2 cellular contexts compared by ENCODE assay signal in the genomic region with DNA sequence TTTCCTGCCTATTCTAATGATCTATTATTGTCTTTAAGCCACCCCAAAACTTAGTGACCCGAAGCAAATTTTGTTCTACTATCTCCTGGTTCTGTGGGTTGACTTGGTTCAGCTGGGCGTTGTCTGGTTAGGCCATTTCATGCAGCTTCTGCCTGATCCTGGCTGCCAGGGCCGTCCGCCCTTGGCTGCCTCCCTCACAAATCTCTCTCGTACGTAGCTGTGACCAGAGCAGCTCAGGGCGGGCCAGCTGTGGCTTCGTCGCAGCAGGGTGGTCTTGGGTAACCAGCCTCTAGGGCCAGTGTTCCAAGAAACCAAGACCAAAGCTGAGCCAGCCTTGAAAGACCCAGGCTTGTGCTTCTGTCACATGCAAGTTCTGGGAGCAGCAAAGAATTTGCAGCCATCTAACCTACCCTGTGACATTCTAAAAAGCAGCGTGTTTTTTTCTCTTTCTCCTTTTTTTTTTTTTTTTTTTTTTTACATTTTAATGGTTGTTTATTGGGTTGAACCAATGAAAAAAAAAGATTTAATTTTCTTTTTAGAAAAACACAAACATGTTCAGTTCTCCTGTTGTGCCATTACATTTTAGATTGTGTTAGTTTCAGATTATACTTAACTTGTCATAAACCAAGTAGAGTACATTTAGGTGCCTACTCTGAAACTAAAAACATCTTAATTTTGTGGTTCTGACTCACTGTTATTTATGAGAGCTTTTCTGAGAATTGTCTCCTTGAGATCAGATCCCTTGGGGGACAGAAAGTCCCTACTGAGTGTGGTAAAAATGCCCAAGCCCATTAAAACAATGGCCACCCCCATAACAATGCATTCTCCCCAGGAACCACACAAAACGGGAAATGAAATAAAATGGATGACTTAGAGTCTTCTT.
TF ChIP-seq lines count a peak whose summit lies in the region.

No MANE protein-coding gene starts in this region.

TF ChIP-seq in HepG2, 621 proteins besides CTCF, POLR2A, EP300 and RAD21 (continued from another document):
- TF ChIP-seq, protein P1, sequence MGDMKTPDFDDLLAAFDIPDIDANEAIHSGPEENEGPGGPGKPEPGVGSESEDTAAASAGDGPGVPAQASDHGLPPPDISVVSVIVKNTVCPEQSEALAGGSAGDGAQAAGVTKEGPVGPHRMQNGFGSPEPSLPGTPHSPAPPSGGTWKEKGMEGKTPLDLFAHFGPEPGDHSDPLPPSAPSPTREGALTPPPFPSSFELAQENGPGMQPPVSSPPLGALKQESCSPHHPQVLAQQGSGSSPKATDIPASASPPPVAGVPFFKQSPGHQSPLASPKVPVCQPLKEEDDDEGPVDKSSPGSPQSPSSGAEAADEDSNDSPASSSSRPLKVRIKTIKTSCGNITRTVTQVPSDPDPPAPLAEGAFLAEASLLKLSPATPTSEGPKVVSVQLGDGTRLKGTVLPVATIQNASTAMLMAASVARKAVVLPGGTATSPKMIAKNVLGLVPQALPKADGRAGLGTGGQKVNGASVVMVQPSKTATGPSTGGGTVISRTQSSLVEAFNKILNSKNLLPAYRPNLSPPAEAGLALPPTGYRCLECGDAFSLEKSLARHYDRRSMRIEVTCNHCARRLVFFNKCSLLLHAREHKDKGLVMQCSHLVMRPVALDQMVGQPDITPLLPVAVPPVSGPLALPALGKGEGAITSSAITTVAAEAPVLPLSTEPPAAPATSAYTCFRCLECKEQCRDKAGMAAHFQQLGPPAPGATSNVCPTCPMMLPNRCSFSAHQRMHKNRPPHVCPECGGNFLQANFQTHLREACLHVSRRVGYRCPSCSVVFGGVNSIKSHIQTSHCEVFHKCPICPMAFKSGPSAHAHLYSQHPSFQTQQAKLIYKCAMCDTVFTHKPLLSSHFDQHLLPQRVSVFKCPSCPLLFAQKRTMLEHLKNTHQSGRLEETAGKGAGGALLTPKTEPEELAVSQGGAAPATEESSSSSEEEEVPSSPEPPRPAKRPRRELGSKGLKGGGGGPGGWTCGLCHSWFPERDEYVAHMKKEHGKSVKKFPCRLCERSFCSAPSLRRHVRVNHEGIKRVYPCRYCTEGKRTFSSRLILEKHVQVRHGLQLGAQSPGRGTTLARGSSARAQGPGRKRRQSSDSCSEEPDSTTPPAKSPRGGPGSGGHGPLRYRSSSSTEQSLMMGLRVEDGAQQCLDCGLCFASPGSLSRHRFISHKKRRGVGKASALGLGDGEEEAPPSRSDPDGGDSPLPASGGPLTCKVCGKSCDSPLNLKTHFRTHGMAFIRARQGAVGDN (CRISPR knock-in tag; IDR thresholded peaks at IDR 0.05): 0 out of 2 replicates have a peak, but pooled peaks have one; percentile 16
- no peak for TF ChIP-seq SRF (IDR thresholded peaks at IDR 0.05; ENCODE audit: low read depth, low read length)

TF ChIP-seq in HEK293T, 16 proteins besides CTCF, POLR2A, EP300 and RAD21 (continued from another document):
- TF ChIP-seq, protein P2, sequence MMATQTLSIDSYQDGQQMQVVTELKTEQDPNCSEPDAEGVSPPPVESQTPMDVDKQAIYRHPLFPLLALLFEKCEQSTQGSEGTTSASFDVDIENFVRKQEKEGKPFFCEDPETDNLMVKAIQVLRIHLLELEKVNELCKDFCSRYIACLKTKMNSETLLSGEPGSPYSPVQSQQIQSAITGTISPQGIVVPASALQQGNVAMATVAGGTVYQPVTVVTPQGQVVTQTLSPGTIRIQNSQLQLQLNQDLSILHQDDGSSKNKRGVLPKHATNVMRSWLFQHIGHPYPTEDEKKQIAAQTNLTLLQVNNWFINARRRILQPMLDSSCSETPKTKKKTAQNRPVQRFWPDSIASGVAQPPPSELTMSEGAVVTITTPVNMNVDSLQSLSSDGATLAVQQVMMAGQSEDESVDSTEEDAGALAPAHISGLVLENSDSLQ (IDR thresholded peaks at IDR 0.05): no peak
- TF ChIP-seq CTBP1 (IDR thresholded peaks at IDR 0.05; ENCODE audit: borderline replicate concordance) (no peak), BHLHE40 (IDR thresholded peaks at IDR 0.05; ENCODE audit: borderline replicate concordance) (no peak), FOXA1 (IDR thresholded peaks at IDR 0.05) (no peak), FOXK2 (IDR thresholded peaks at IDR 0.05) (no peak), FOXM1 (IDR thresholded peaks at IDR 0.05; ENCODE audit: borderline replicate concordance) (no peak), ELF4 (IDR thresholded peaks at IDR 0.05) (no peak), SUZ12 (IDR thresholded peaks at IDR 0.05) (no peak), HDGF (IDR thresholded peaks at IDR 0.05; ENCODE audit: borderline replicate concordance) (no peak)
